In the genomic region with DNA sequence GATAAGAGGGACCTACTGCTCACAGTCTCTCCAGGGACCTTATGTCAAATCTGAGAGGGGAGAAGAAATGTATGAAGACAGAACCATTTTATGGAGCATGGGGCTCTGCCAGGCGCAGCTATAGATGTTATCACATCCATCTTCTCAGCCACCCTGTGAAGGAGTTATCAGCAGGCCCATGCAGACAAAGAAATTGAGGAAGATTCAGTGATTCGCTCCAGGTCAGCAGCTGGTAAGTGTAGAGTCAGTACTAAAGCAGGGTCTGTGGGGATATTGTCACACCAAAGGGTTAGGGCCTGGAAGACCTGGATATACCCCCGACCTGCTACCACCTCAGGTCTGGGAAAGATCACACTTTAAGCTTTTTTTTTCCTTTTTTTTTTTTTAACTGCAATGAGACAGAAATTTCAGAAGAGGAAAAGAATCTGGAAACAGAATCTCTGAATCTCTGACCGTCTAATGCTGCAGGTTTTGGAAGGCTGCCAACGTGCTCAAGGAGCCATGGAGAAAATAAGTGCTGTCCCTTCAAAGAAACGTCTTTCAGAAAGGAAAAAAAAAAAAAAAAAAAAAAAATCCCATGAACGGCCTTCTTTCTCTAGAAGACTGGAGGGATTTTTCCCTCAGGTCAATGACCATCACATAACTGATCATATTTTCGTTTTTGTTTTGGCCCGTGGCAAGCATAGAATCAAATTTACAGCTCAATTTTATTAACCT, we compare ENCODE assay signal across 11 cellular contexts.
A peak's percentile ranks its signal among the peaks of the same experiment; 100 is the strongest.
DNase-seq lines count a peak whose midpoint lies in the region.
"Had no signal": no experiment of that assay in that cellular context is flagged by ENCODE, and none has a peak within 500 bp of the region (broad histone marks: within the 10 kb centered on the region; RNA-seq: fewer than 3 reads in every experiment).

No MANE protein-coding gene starts in this region.

- H3K4me1 ChIP-seq in effector memory CD4-positive, alpha-beta T cell (ENCODE audit: control insufficient read depth, insufficient read depth, low read length, poor library complexity, severe bottlenecking), result no peaks in the 10 kb centered on the region
- H3K4me1 ChIP-seq: psoas muscle had no signal

- DNase-seq in NCI-H1417 (lab: John Stamatoyannopoulos, UW) (peak in 2 of 3 experiments; percentile 69 to 74), NCI-H1417 treated with DMSO at 0.1 percent for 48 hours (lab: John Stamatoyannopoulos, UW) (no peak), NCI-H69 (lab: John Stamatoyannopoulos, UW) (peak; percentile 83), fibroblast of peridontal ligament (ENCODE audit: extremely low read depth) (peak; percentile 34), smooth muscle cell of the brain vasculature (ENCODE audit: low read depth, low spot score) (peak; percentile 26), GDM1 (lab: John Stamatoyannopoulos, UW) (no peak), amniotic stem cell (lab: John Stamatoyannopoulos, UW) (no peak)
- no peak for DNase-seq in effector memory CD4-positive, alpha-beta T cell
- DNase-seq: activated CD8-positive, alpha-beta memory T cell treated with anti-CD3 and anti-CD28 coated beads, Interleukin-2, amount 10 ng/mL, durations not matched to agents 7 days and 5 days; NCI-H1930; psoas muscle had no signal

- H3K27me3 ChIP-seq in effector memory CD4-positive, alpha-beta T cell (replicated peaks; ENCODE audit: control insufficient read depth, insufficient read depth, low read length, poor library complexity, severe bottlenecking), result no peaks in the 10 kb centered on the region

- no peak overlapping the region for H3K27ac ChIP-seq in effector memory CD4-positive, alpha-beta T cell (ENCODE audit: insufficient read depth, low read length, poor library complexity, severe bottlenecking)
- H3K27ac ChIP-seq: psoas muscle had no signal

- H3K4me3 ChIP-seq in effector memory CD4-positive, alpha-beta T cell (ENCODE audit: insufficient read depth, low read depth, low read length, poor library complexity, severe bottlenecking), result no peak overlapping the region
- H3K4me3 ChIP-seq: psoas muscle had no signal

- no peaks in the 10 kb centered on the region for H3K9me3 ChIP-seq in effector memory CD4-positive, alpha-beta T cell (ENCODE audit: control insufficient read depth, low read length)
- H3K9me3 ChIP-seq: psoas muscle had no signal

- H3K36me3 ChIP-seq in effector memory CD4-positive, alpha-beta T cell (ENCODE audit: control insufficient read depth, insufficient read depth, low read length), result no peaks in the 10 kb centered on the region

Comparison
In these comparisons a context has a peak if more than half of its experiments do, and no peak if none do; other contexts are left out.
1. DNase-seq: peak in NCI-H1417 (2 of 3), NCI-H69 (single experiment), fibroblast of peridontal ligament (single experiment) and smooth muscle cell of the brain vasculature (single experiment); none in NCI-H1417 treated with DMSO at 0.1 percent for 48 hours (single experiment), GDM1 (single experiment), effector memory CD4-positive, alpha-beta T cell (0 of 3) and amniotic stem cell (single experiment).